In the genomic region with DNA sequence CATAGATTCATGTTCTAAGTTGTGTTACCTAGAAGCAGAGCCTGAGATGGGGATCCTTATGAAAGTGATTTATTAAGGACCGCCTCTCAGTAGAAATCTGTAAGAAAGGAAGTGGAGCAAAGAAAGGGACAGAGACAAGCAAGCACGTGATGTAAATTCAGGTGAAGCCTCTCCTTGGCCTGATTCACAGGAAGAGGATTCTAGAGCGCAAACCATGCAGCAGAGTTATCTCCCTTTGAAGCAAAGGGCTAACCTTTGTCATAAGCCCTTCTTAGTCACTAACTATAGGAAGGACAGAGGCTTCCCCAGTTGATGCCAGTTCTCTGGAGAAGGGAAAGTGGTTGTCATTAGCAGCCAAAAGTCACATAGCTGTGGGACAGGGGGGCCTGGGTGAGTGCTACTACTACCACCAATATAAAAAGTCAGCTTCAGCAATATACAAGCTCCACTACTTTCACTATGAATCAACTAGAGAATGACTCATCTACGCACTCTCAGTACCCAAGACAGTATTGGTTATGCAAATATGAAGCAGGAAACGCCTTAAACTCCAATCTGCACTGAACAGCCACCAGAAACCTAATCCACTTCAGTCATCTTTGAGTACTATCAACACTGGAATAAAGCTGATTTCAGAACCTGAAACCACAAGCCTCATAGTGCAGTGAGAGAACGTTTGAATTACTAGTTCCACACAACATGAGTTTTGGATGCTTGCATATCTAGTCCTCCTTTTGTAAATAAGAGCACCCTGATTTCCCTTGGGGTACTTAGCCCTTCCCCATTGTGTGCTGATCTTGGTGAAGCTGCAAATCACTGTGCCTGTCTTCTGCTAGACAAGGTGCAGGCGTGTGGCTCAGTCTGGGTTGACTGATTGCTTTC, we compare ENCODE assay signal across 1 cellular context.
TF ChIP-seq lines count a peak whose summit lies in the region.

No MANE protein-coding gene starts in this region.

TF ChIP-seq in K562, 482 proteins besides CTCF, POLR2A, EP300 and RAD21 (continued from another document and continues in another):
- TF ChIP-seq ZNF609 (CRISPR knock-in tag; IDR thresholded peaks at IDR 0.05; ENCODE audit: borderline replicate concordance) (no peak; the same call in 1 of the 2 replicates), SRSF9 (IDR thresholded peaks at IDR 0.05; ENCODE audit: borderline replicate concordance, low read depth, low read length) (no peak), ZNF133 (CRISPR knock-in tag; IDR thresholded peaks at IDR 0.05) (no peak), FIP1L1 (IDR thresholded peaks at IDR 0.05; ENCODE audit: low read depth, low read length, poor library complexity, severe bottlenecking) (no peak), MCM2 (IDR thresholded peaks at IDR 0.05; ENCODE audit: low read depth) (no peak), RB1 (IDR thresholded peaks at IDR 0.05; ENCODE audit: low read depth) (no peak), RBM25 (IDR thresholded peaks at IDR 0.05; ENCODE audit: low read depth, low read length, severe bottlenecking) (no peak), PRPF4 (IDR thresholded peaks at IDR 0.05; ENCODE audit: insufficient read depth, low read depth, low read length, poor library complexity, severe bottlenecking) (no peak), HSF4 (CRISPR knock-in tag; IDR thresholded peaks at IDR 0.05; ENCODE audit: borderline replicate concordance) (no peak), ZBTB40 (IDR thresholded peaks at IDR 0.05) (no peak), ZBTB40 (CRISPR knock-in tag; IDR thresholded peaks at IDR 0.05) (no peak), EZH2 (IDR thresholded peaks at IDR 0.05; ENCODE audit: borderline replicate concordance, low read depth, low read length) (no peak), MCM7 (IDR thresholded peaks at IDR 0.05) (no peak), E2F1 (CRISPR knock-in tag; IDR thresholded peaks at IDR 0.05) (no peak), ZNF507 (tag; conservative IDR thresholded peaks at IDR 0.05) (no peak), GABPB2 (CRISPR knock-in tag; conservative IDR thresholded peaks at IDR 0.05) (no peak), CREB3L1 (IDR thresholded peaks at IDR 0.05; ENCODE audit: borderline replicate concordance, low read depth) (no peak), EHMT2 (IDR thresholded peaks at IDR 0.05) (peak; percentile 69; the same call in 1 of the 2 replicates)
- TF ChIP-seq, protein P1, sequence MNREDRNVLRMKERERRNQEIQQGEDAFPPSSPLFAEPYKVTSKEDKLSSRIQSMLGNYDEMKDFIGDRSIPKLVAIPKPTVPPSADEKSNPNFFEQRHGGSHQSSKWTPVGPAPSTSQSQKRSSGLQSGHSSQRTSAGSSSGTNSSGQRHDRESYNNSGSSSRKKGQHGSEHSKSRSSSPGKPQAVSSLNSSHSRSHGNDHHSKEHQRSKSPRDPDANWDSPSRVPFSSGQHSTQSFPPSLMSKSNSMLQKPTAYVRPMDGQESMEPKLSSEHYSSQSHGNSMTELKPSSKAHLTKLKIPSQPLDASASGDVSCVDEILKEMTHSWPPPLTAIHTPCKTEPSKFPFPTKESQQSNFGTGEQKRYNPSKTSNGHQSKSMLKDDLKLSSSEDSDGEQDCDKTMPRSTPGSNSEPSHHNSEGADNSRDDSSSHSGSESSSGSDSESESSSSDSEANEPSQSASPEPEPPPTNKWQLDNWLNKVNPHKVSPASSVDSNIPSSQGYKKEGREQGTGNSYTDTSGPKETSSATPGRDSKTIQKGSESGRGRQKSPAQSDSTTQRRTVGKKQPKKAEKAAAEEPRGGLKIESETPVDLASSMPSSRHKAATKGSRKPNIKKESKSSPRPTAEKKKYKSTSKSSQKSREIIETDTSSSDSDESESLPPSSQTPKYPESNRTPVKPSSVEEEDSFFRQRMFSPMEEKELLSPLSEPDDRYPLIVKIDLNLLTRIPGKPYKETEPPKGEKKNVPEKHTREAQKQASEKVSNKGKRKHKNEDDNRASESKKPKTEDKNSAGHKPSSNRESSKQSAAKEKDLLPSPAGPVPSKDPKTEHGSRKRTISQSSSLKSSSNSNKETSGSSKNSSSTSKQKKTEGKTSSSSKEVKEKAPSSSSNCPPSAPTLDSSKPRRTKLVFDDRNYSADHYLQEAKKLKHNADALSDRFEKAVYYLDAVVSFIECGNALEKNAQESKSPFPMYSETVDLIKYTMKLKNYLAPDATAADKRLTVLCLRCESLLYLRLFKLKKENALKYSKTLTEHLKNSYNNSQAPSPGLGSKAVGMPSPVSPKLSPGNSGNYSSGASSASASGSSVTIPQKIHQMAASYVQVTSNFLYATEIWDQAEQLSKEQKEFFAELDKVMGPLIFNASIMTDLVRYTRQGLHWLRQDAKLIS (CRISPR knock-in tag; IDR thresholded peaks at IDR 0.05) = no peak
- TF ChIP-seq, protein P2, sequence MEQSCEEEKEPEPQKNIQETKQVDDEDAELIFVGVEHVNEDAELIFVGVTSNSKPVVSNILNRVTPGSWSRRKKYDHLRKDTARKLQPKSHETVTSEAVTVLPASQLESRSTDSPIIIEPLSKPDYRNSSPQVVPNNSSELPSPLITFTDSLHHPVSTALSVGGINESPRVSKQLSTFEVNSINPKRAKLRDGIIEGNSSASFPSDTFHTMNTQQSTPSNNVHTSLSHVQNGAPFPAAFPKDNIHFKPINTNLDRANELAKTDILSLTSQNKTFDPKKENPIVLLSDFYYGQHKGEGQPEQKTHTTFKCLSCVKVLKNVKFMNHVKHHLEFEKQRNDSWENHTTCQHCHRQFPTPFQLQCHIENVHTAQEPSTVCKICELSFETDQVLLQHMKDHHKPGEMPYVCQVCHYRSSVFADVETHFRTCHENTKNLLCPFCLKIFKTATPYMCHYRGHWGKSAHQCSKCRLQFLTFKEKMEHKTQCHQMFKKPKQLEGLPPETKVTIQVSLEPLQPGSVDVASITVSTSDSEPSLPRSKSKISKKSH (CRISPR knock-in tag; IDR thresholded peaks at IDR 0.05) = no peak
